Comparison of ENCODE assay signal across 19 cellular contexts in the genomic region with DNA sequence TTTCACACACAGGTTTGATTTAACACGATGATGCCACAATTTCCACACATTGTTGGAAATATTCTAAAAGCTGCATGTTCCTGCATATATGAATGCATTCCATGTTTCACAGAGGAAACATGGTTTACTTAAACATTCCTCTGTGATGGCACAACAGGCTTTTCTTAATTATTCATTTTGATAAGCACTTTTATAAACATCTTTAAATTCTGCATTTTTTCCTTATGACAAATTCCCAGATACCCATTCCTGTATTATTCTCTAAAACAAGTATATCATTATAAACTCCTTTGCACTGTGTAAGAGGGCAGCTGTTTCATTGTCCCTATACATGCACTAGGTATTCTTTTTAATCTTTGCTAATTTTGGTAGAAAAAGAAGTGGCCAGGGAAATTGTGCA.
"Had no signal": no experiment of that assay in that cellular context is flagged by ENCODE, and none has a peak within 500 bp of the region (broad histone marks: within the 10 kb centered on the region; RNA-seq: fewer than 3 reads in every experiment).

No MANE protein-coding gene starts in this region.

- H3K27me3 ChIP-seq: Peyer's patch had no signal

- H3K36me3 ChIP-seq: Peyer's patch had no signal

- DNase-seq: activated CD4-positive, alpha-beta T cell treated with anti-CD3 and anti-CD28 coated beads for 4 hours; activated CD8-positive, alpha-beta memory T cell treated with anti-CD3 and anti-CD28 coated beads, Interleukin-2, amount 50 U/mL, for 48 hours; activated CD8-positive, alpha-beta T cell treated with anti-CD3 and anti-CD28 coated beads, Interleukin-2, amount 10 ng/mL, durations not matched to agents 7 days and 5 days; activated effector memory CD4-positive, alpha-beta T cell treated with anti-CD3 and anti-CD28 coated beads, Interleukin-2, amount 50 U/mL, for 16 hours; activated naive CD4-positive, alpha-beta T cell treated with Interleukin-2 at 50 U/mL for 16 hours; activated naive CD8-positive, alpha-beta T cell treated with anti-CD3 and anti-CD28 coated beads, Interleukin-2, amount 50 U/mL, for 24 hours; activated T-cell treated with anti-CD3 and anti-CD28 coated beads, Interleukin-2, amount 50 U/mL, for 1 hour; cerebellar nuclear complex; MM.1S; NCI-H1105; NCI-H1436; NCI-H1694 treated with DMSO at 0.1 percent for 48 hours; NCI-H2029 treated with DMSO at 0.1 percent for 48 hours; NCI-H345; NCI-H510A; NCI-H69; NK-92 treated with Interleukin-12 subunit alpha and Interleukin-12 subunit beta, amount 100 ng/mL, for 24 hours; Peyer's patch; SHP77 had no signal

- H3K27ac ChIP-seq: Peyer's patch had no signal

- H3K4me3 ChIP-seq: Peyer's patch had no signal

- H3K9me3 ChIP-seq: Peyer's patch had no signal
